Comparison of ENCODE assay signal across 1 cellular context in the genomic region with DNA sequence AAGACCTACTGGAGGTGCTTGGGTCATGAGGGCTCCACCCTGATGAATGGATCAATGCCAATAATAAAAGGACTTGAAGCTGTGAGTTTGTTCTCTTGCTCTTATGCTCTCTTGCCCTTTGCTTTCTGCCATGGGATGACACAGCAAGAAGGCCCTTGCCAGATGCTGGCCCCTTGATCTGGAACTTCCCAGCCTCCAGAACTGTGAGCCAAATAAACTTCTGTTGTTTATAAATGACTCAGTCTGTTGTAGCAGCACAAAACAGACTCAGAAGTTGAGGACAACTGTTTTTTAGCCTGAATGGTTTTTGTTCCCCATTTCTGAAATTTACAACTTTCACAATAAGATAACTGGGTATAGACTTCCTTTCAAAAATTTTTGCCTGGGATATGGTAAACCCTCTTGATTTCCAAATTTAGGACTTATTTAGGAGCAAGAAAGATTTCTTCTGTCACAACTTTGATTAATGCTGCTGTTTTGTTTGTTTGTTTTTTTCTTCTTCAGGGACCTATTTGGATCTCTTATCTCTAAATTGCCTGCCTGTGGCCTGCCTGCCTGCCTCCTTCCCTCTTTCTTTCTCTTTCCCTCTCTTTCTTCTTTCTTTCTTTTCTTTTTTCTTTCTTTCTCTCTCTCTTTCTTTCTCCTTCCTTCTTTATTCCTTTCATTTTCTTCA.
TF ChIP-seq lines count a peak whose summit lies in the region.

No MANE protein-coding gene starts in this region.

TF ChIP-seq in K562, 482 proteins besides CTCF, POLR2A, EP300 and RAD21 (continued from another document):
- TF ChIP-seq, protein P1, sequence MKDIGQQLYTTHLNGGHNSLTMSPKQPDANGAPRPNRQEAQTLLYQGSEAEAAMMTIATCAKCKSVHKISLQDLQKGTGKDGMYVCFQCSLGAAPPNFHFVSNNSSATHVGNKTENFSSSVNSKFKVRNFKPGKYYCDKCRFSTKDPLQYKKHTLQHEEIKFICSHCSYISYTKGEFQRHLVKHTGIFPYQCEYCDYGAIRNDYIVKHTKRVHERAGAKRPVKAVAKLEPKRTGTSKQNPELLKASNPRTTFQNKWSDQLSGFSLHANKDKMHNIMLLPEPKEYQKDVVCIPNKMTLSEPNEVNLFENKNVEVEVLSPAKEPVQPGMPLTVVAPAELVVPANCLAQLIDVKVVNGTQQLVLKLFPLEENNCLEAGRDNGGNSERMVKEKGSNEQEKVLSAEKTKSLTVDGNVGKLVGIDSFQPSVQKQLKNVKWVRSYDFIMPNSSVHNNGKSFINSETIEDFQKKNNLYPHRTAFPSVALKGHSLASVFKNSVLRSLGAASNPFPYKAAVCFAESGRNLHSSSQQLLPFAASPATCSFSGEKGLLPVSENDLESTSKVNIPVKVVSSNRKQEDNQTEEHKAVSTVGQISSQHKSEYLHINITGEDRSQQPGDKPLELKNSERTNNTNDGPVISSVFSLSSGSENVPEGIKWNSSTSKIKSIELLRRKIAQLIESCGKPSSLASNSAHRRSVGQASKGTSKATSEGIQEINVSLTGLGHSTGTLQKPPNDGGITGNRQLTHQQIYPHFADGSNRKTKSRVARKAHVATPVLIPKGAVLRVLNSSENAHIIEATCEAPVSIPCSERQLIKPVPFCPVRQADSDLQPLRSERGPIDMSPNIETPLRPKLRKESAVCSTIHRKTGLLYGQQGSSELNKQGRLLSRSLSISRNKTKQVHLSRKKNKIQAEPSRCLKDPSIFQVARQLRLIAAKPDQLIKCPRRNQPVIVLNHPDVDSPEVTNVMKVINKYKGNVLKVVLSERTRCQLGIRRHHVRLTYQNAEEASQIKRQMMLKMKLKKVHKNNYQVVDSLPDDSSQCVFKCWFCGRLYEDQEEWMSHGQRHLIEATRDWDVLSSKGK (CRISPR knock-in tag; IDR thresholded peaks at IDR 0.05): no peak
- TF ChIP-seq CCNT2 (IDR thresholded peaks at IDR 0.05; ENCODE audit: borderline replicate concordance, extremely low read depth, insufficient read length, low read depth, low read length): no peak
